Comparison of ENCODE assay signal across 19 cellular contexts in the genomic region with DNA sequence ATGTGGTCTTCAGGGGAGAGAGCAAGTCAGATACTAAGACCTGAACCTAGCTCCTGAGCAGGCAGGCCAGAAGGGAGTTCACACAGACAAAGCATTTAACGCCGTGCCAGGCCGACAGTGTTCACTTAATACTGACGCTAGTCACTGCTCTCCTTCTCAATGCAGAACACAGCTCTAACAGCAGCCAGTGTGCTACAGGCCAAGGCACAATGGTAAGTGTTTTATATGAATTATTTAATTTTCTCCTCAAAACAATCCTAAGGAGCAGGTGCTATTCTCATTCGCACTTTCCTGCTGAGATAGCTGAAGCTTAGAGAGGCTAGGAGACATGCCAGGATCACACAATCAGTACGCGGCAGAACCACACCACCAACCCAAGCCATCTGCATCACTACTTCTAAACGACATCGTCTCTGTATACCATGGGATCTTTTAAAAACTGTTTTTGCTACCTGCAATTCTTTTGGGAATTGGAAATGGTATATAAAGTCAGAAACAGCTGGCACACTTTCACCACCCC.
DNase-seq lines count a peak whose midpoint lies in the region; ATAC-seq and TF ChIP-seq lines count a peak whose summit lies in the region.
"Had no signal": no experiment of that assay in that cellular context is flagged by ENCODE, and none has a peak within 500 bp of the region (broad histone marks: within the 10 kb centered on the region; RNA-seq: fewer than 3 reads in every experiment).

No MANE protein-coding gene starts in this region.

- no peaks in the 10 kb centered on the region for H3K27me3 ChIP-seq in heart left ventricle
- H3K27me3 ChIP-seq: BLaER1 had no signal

- intact Hi-C loops in cardiac septum (cut with DNase I) = loop anchor here (10.0 kb wide), 1 partner anchor 276 kb away; no protein-coding TSS in a partner anchor
- intact Hi-C loops in heart left ventricle (cut with DNase I) = loop anchor here in 2 of 10 donors (10.0 kb wide), 2 partner anchors 276 to 524 kb away; no protein-coding TSS in a partner anchor

- TF ChIP-seq CTCF in heart left ventricle (IDR thresholded peaks at IDR 0.05) = no peak

- no peaks in the 10 kb centered on the region for H3K36me3 ChIP-seq in heart left ventricle
- H3K36me3 ChIP-seq: BLaER1, HAP-1 had no signal

- H3K4me1 ChIP-seq in heart left ventricle = peaks cover 0 to 11% (median 0%) of the 10 kb centered on the region in 12 donors
- H3K4me1 ChIP-seq: BLaER1, Caco-2, HAP-1 had no signal

- H3K9me3 ChIP-seq in heart left ventricle = no peaks in the 10 kb centered on the region
- H3K9me3 ChIP-seq: BLaER1, Caco-2, HAP-1 had no signal

- TF ChIP-seq POLR2A in heart left ventricle (IDR thresholded peaks at IDR 0.05) = no peak

- H3K27ac ChIP-seq in heart left ventricle = no peak overlapping the region
- H3K27ac ChIP-seq in temporal lobe (ENCODE audit: low read depth, low read length) = peak overlapping the region; percentile 9
- H3K27ac ChIP-seq: 22Rv1, BLaER1, C4-2B, GM23248 had no signal

- no peak for ATAC-seq in heart left ventricle
- ATAC-seq: CD8-positive, alpha-beta T cell; GM12878 had no signal

- WGBS in heart left ventricle, 4 donors = 91 to 96% (median 93%) methylated on average over 9 of the region's 9 CpGs

- H3K4me3 ChIP-seq in heart left ventricle = no peak overlapping the region
- H3K4me3 ChIP-seq: BLaER1, GM12878, GM23248, HAP-1 had no signal

- DNase-seq in cardiac septum (ENCODE audit: low spot score) = peak; percentile 67
- no peak for DNase-seq in heart left ventricle
- peak; percentile 57 for DNase-seq in cerebellum (ENCODE audit: low spot score)
- no peak for DNase-seq in activated T-cell treated with anti-CD3 and anti-CD28 coated beads, Interleukin-2, amount 50 U/mL, for 48 hours
- no peak for DNase-seq in RKO (ENCODE audit: low spot score)
- DNase-seq: Caco-2; CD4-positive, CD25-positive, alpha-beta regulatory T cell; CD8-positive, alpha-beta T cell; DMS153; DND-41; GDM1; GM23248; HFFc6 had no signal

Comparison
In these comparisons a context has a peak if more than half of its experiments do, and no peak if none do; other contexts are left out.
1. DNase-seq: peak in cardiac septum (single experiment) and cerebellum (single experiment); none in heart left ventricle (0 of 5), activated T-cell treated with anti-CD3 and anti-CD28 coated beads, Interleukin-2, amount 50 U/mL, for 48 hours (0 of 2) and RKO (single experiment).